Comparison of ENCODE assay signal across 20 cellular contexts in the genomic region with DNA sequence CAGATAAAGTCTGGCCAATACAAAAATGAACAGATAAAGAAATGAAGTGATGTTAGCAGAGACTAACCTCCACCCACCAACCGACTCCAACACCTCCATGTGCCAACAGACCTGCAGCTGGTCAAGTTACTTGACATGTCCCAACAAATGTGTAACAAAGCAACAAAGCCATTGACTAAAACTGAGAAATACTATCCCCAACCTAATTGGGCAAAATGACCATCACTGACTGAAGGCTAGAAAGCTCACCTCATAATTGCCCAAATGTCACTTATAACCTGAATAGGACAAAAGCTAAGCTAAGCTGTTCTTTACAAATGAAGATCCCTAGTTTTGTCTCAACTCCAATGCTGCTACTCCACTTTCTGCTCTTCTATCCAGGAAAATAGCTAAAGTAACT. TPM values are rescaled to one million over a fixed set of nuclear protein-coding genes. Genes with fewer than 3 reads are reported as not detected.
"Had no signal": no experiment of that assay in that cellular context is flagged by ENCODE, and none has a peak within 500 bp of the region (broad histone marks: within the 10 kb centered on the region; RNA-seq: fewer than 3 reads in every experiment).

No MANE protein-coding gene starts in this region.

- H3K27me3 Mint-ChIP-seq: activated CD4-positive, alpha-beta T cell treated with anti-CD3 and anti-CD28 coated beads, Interleukin-2, amount 10 ng/mL, durations not matched to agents 24 days and 14 days; activated naive CD8-positive, alpha-beta T cell treated with anti-CD3 and anti-CD28 coated beads, Interleukin-2, amount 10 ng/mL, durations not matched to agents 7 days and 5 days; T-cell had no signal

- DNase-seq: activated CD4-positive, alpha-beta T cell treated with anti-CD3 and anti-CD28 coated beads, Interleukin-2, amount 10 ng/mL, durations not matched to agents 24 days and 14 days; activated gamma-delta T cell treated with Interleukin-2 at 50 U/mL for 16 hours; activated naive CD8-positive, alpha-beta T cell treated with anti-CD3 and anti-CD28 coated beads, Interleukin-2, amount 10 ng/mL, durations not matched to agents 7 days and 5 days; activated T-cell treated with anti-CD3 and anti-CD28 coated beads, Interleukin-2, amount 50 U/mL, for 72 hours; cortex of kidney; heart left ventricle; immature natural killer cell; kidney glomerular epithelial cell; left ventricle myocardium superior; ovary; stimulated activated CD4-positive, alpha-beta T cell treated with anti-CD3 and anti-CD28 coated beads, Interleukin-4, amount 100 ng/mL, for 1 hour; stomach; T-cell; T-helper 9 cell; upper lobe of left lung had no signal

- H3K27me3 ChIP-seq: heart left ventricle, ovary, stomach, upper lobe of left lung had no signal

- H3K36me3 Mint-ChIP-seq: immature natural killer cell had no signal

- H3K27ac Mint-ChIP-seq: activated CD4-positive, alpha-beta T cell treated with anti-CD3 and anti-CD28 coated beads, Interleukin-2, amount 10 ng/mL, durations not matched to agents 24 days and 14 days; activated naive CD8-positive, alpha-beta T cell treated with anti-CD3 and anti-CD28 coated beads, Interleukin-2, amount 10 ng/mL, durations not matched to agents 7 days and 5 days; activated T-cell treated with anti-CD3 and anti-CD28 coated beads, Interleukin-2, amount 50 U/mL, for 72 hours; immature natural killer cell; T-cell had no signal

- H3K4me3 ChIP-seq: heart left ventricle, ovary, smooth muscle cell, stomach, upper lobe of left lung had no signal

- H3K9me3 Mint-ChIP-seq: activated CD4-positive, alpha-beta T cell treated with anti-CD3 and anti-CD28 coated beads, Interleukin-2, amount 10 ng/mL, durations not matched to agents 24 days and 14 days; activated naive CD8-positive, alpha-beta T cell treated with anti-CD3 and anti-CD28 coated beads, Interleukin-2, amount 10 ng/mL, durations not matched to agents 7 days and 5 days; activated T-cell treated with anti-CD3 and anti-CD28 coated beads, Interleukin-2, amount 50 U/mL, for 72 hours; immature natural killer cell; T-cell had no signal

- FAIRE-seq: frontal cortex had no signal

- H3K27ac ChIP-seq: heart left ventricle, ovary, stomach, upper lobe of left lung had no signal

- H3K36me3 ChIP-seq: heart left ventricle, ovary, upper lobe of left lung had no signal

- ATAC-seq: activated T-cell treated with anti-CD3 and anti-CD28 coated beads, Interleukin-2, amount 50 U/mL, for 72 hours; heart left ventricle; left ventricle myocardium superior; sciatic nerve; T-cell had no signal

- H3K9me3 ChIP-seq: heart left ventricle, ovary, stomach, upper lobe of left lung had no signal

- H3K4me3 Mint-ChIP-seq: activated CD4-positive, alpha-beta T cell treated with anti-CD3 and anti-CD28 coated beads, Interleukin-2, amount 10 ng/mL, durations not matched to agents 24 days and 14 days; activated naive CD8-positive, alpha-beta T cell treated with anti-CD3 and anti-CD28 coated beads, Interleukin-2, amount 10 ng/mL, durations not matched to agents 7 days and 5 days; activated T-cell treated with anti-CD3 and anti-CD28 coated beads, Interleukin-2, amount 50 U/mL, for 72 hours; immature natural killer cell; T-cell had no signal

RNA-seq across cellular contexts. Expression of gene PCAT6, which starts 10.0 kb away (rescaled TPM):
- total RNA-seq: frontal cortex, mononuclear cell, stomach, temporal lobe had no signal
